In genomic region chr2:191618046-191618788, GRCh38 we compare ENCODE assay signal across 11 cellular contexts. TPM values are rescaled to one million over a fixed set of nuclear protein-coding genes. Genes with fewer than 3 reads are reported as not detected.
DNase-seq lines count a peak whose midpoint lies in the region; ATAC-seq, FAIRE-seq and TF ChIP-seq lines count a peak whose summit lies in the region.
"Had no signal": no experiment of that assay in that cellular context is flagged by ENCODE, and none has a peak within 500 bp of the region (broad histone marks: within the 10 kb centered on the region; RNA-seq: fewer than 3 reads in every experiment).

No MANE protein-coding gene starts in this region.

- H3K9ac ChIP-seq in H9 (ENCODE audit: extremely low read depth, insufficient read length, low read length) = no peak overlapping the region

- H3K23me2 ChIP-seq in H9 (ENCODE audit: insufficient read length, low read depth, low read length, poor library complexity, severe bottlenecking) = no peaks in the 10 kb centered on the region

- H2AK5ac ChIP-seq in H9 (ENCODE audit: insufficient read length, low read length) = no peak overlapping the region

- no peak overlapping the region for H4K8ac ChIP-seq in H9 (replicated peaks; ENCODE audit: insufficient read length, low read depth, low read length)

- no peak overlapping the region for H2AFZ ChIP-seq in H9 (ENCODE audit: low read length)

- DNase-seq in AG10803 (ENCODE audit: low read depth) = peak; percentile 49
- no peak for DNase-seq in HTR-8/SVneo (ENCODE audit: insufficient read length, low spot score)
- DNase-seq in chondrocyte (ENCODE audit: low spot score) = no peak
- DNase-seq in HPDE6-E6E7 (ENCODE audit: extremely low spot score) = no peak
- DNase-seq in H9 = no peak
- no peak for DNase-seq in NCI-H2227 treated with DMSO at 0.1 percent for 48 hours (lab: John Stamatoyannopoulos, UW)
- DNase-seq: NCI-H187 had no signal

- H3T11ph ChIP-seq in H9 (ENCODE audit: low read length) = no peak overlapping the region

- H3K56ac ChIP-seq in H9 (ENCODE audit: insufficient read length, low read depth, low read length) = no peak overlapping the region

- no peak overlapping the region for H3K4me2 ChIP-seq in H9 (ENCODE audit: insufficient read depth, insufficient read length, low read length)

- H3K9me3 Mint-ChIP-seq in chondrocyte (ENCODE audit: low read depth) = no peaks in the 10 kb centered on the region
- H3K9me3 Mint-ChIP-seq in H9 = no peaks in the 10 kb centered on the region

- H2BK15ac ChIP-seq in H9 (ENCODE audit: low read depth, low read length) = no peak overlapping the region

- no peaks in the 10 kb centered on the region for H4K20me1 ChIP-seq in H9 (ENCODE audit: control insufficient read depth, insufficient read depth, insufficient read length)

- FAIRE-seq in HTR-8/SVneo (lab: Jason Lieb, UNC) = peak; percentile 40
- FAIRE-seq: endometrium, islet of Langerhans had no signal

- H3K36me3 Mint-ChIP-seq in chondrocyte (ENCODE audit: low read depth) (no peaks in the 10 kb centered on the region), H9 (ENCODE audit: insufficient read depth in 1 of 3, low read depth in 3 of 3) (no peaks in the 10 kb centered on the region)

- no peaks in the 10 kb centered on the region for H3K79me1 ChIP-seq in H9 (ENCODE audit: insufficient read depth, low read depth, low read length, poor library complexity, severe bottlenecking)

- no peak overlapping the region for H3K4ac ChIP-seq in H9 (ENCODE audit: low read depth, low read length)

- H3K4me1 Mint-ChIP-seq in chondrocyte (ENCODE audit: low read depth) (peaks cover 37% of the 10 kb centered on the region), H9 (no peaks in the 10 kb centered on the region)

- TF ChIP-seq CTCF in AG10803 (conservative IDR thresholded peaks at IDR 0.05; ENCODE audit: low read length) = no peak
- no peak for TF ChIP-seq CTCF in chondrocyte (IDR thresholded peaks at IDR 0.05)
- no peak for TF ChIP-seq CTCF in H9 (conservative IDR thresholded peaks at IDR 0.05)

- peak overlapping the region; percentile 42 for H3K27ac Mint-ChIP-seq in chondrocyte (ENCODE audit: unreplicated experiment)
- H3K27ac Mint-ChIP-seq in H9 = no peak overlapping the region; a peak in 1 of 7 replicates

- H2BK20ac ChIP-seq in H9 (ENCODE audit: low read depth, low read length, poor library complexity, severe bottlenecking) = no peak overlapping the region

- WGBS in H9 (ENCODE audit: extremely low coverage, insufficient read length, low lambda C conversion rate) = no CpG with 5 or more reads among the region's 3 CpGs

- H2BK12ac ChIP-seq in H9 (ENCODE audit: insufficient read length, low read depth, low read length) = no peak overlapping the region

- ATAC-seq in GM18867 (IDR thresholded peaks at IDR 0.05; ENCODE audit: unreplicated experiment) = peak; percentile 4
- no peak for ATAC-seq in HG03378 (IDR thresholded peaks at IDR 0.05; ENCODE audit: unreplicated experiment)

- H3K27me3 Mint-ChIP-seq in chondrocyte (ENCODE audit: low read depth) (no peaks in the 10 kb centered on the region), H9 (ENCODE audit: low read depth) (no peaks in the 10 kb centered on the region)

- H2BK5ac ChIP-seq in H9 (ENCODE audit: insufficient read length, low read length) = no peak overlapping the region

- H4K5ac ChIP-seq in H9 (ENCODE audit: insufficient read length, low read depth, low read length) = no peak overlapping the region

- H3K4me3 ChIP-seq in AG10803 (ENCODE audit: low read length) = no peak overlapping the region

- no peak overlapping the region for H3K18ac ChIP-seq in H9 (ENCODE audit: insufficient read length, low read depth, low read length)

- H3K4me3 Mint-ChIP-seq in chondrocyte (ENCODE audit: unreplicated experiment) (no peak overlapping the region), H9 (no peak overlapping the region)

- H3K27me3 ChIP-seq in H9 (ENCODE audit: insufficient read depth, low read length) = no peaks in the 10 kb centered on the region

- no peaks in the 10 kb centered on the region for H3K4me1 ChIP-seq in H9 (ENCODE audit: insufficient read depth, low read length)

- H4K91ac ChIP-seq in H9 (ENCODE audit: insufficient read length, low read depth, low read length) = no peak overlapping the region

- H2BK120ac ChIP-seq in H9 (ENCODE audit: low read depth, low read length, poor library complexity, severe bottlenecking) = no peak overlapping the region

- H3K27ac ChIP-seq in H9 (ENCODE audit: insufficient read length, low read depth, low read length) = no peak overlapping the region

- H3K14ac ChIP-seq in H9 (ENCODE audit: insufficient read depth, low read length) = no peak overlapping the region

- no peaks in the 10 kb centered on the region for H3K9me3 ChIP-seq in H9 (ENCODE audit: control insufficient read depth, low read depth, low read length)

- H3K79me2 ChIP-seq in H9 (ENCODE audit: insufficient read depth, low read length) = no peaks in the 10 kb centered on the region

- no peak overlapping the region for H3K23ac ChIP-seq in H9 (ENCODE audit: insufficient read length, low read depth, low read length)

RNA-seq across cellular contexts. Expression of gene NABP1, which starts 59.7 kb away (rescaled TPM):
- total RNA-seq in chondrocyte (16.1 to 18.5 TPM (median 17.5 TPM) in 3 replicates), H9 (2021) (3.2 TPM in 2 replicates)
